Comparison of ENCODE assay signal across 25 cellular contexts in the genomic region with DNA sequence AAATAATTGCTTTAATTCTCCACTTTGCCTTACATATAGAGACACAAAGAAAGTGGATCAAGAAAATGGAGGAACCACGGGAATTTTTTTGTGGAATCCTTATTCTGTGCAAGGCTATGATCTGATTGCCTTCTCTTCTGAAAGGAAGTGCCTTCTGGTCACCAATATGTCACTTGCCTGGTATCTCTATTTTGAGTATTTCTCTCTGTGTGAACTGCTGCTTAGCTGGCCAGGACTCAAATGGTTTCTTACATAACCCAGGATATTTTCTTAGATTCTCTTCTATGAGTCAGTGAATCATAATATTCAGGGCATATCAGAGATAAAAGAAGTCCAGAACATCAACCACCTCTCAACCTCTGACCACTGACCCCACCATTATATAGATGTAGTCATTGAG.
DNase-seq lines count a peak whose midpoint lies in the region; ATAC-seq and TF ChIP-seq lines count a peak whose summit lies in the region.
"Had no signal": no experiment of that assay in that cellular context is flagged by ENCODE, and none has a peak within 500 bp of the region (broad histone marks: within the 10 kb centered on the region; RNA-seq: fewer than 3 reads in every experiment).

No MANE protein-coding gene starts in this region.

- H3K9me3 Mint-ChIP-seq in T-cell, result peaks cover 0 to 6% (median 3%) of the 10 kb centered on the region in 3 donors
- H3K9me3 Mint-ChIP-seq in activated CD4-positive, alpha-beta T cell treated with anti-CD3 and anti-CD28 coated beads for 36 hours (ENCODE audit: low read depth), result peaks cover 1% of the 10 kb centered on the region
- H3K9me3 Mint-ChIP-seq: activated CD4-positive, alpha-beta memory T cell treated with anti-CD3 and anti-CD28 coated beads, Interleukin-2, amount 10 ng/mL, durations not matched to agents 7 days and 5 days; activated naive CD8-positive, alpha-beta T cell treated with anti-CD3 and anti-CD28 coated beads, Interleukin-2, amount 50 U/mL, for 24 hours; dendritic cell treated with granulocyte-macrophage colony-stimulating factor and Interleukin-4, amounts not matched to agents 40 ng/mL and 50 ng/mL, for 4 days; type B pancreatic cell had no signal

- ATAC-seq in T-cell (replicated peaks in 1 of 4), result no peak
- no peak for ATAC-seq in activated CD4-positive, alpha-beta T cell treated with anti-CD3 and anti-CD28 coated beads for 36 hours
- ATAC-seq: activated naive CD8-positive, alpha-beta T cell treated with anti-CD3 and anti-CD28 coated beads, Interleukin-2, amount 50 U/mL, for 24 hours; CD8-positive, alpha-beta T cell had no signal

- peaks cover 0 to 3% of the 10 kb centered on the region in 2 donors for H3K27me3 Mint-ChIP-seq in T-cell
- H3K27me3 Mint-ChIP-seq in activated CD4-positive, alpha-beta T cell treated with anti-CD3 and anti-CD28 coated beads for 36 hours, result peaks cover 4% of the 10 kb centered on the region
- H3K27me3 Mint-ChIP-seq: activated CD4-positive, alpha-beta memory T cell treated with anti-CD3 and anti-CD28 coated beads, Interleukin-2, amount 10 ng/mL, durations not matched to agents 7 days and 5 days; activated naive CD8-positive, alpha-beta T cell treated with anti-CD3 and anti-CD28 coated beads, Interleukin-2, amount 50 U/mL, for 24 hours; dendritic cell treated with granulocyte-macrophage colony-stimulating factor and Interleukin-4, amounts not matched to agents 40 ng/mL and 50 ng/mL, for 4 days had no signal

- intact Hi-C loops in activated CD4-positive, alpha-beta T cell treated with anti-CD3 and anti-CD28 coated beads for 36 hours (cut with DNase I, micrococcal nuclease), result loop anchor here (5.0 to 10.0 kb wide), 2 partner anchors 797 to 1110 kb away; no protein-coding TSS in a partner anchor

- H3K4me1 Mint-ChIP-seq in T-cell, result no peaks in the 10 kb centered on the region
- no peaks in the 10 kb centered on the region for H3K4me1 Mint-ChIP-seq in activated CD4-positive, alpha-beta T cell treated with anti-CD3 and anti-CD28 coated beads for 36 hours
- H3K4me1 Mint-ChIP-seq: activated CD4-positive, alpha-beta memory T cell treated with anti-CD3 and anti-CD28 coated beads, Interleukin-2, amount 10 ng/mL, durations not matched to agents 7 days and 5 days; activated naive CD8-positive, alpha-beta T cell treated with anti-CD3 and anti-CD28 coated beads, Interleukin-2, amount 50 U/mL, for 24 hours; H9 had no signal

- no peak overlapping the region for H3K4me3 Mint-ChIP-seq in T-cell
- no peak overlapping the region for H3K4me3 Mint-ChIP-seq in activated CD4-positive, alpha-beta T cell treated with anti-CD3 and anti-CD28 coated beads for 36 hours
- H3K4me3 Mint-ChIP-seq: activated CD4-positive, alpha-beta memory T cell treated with anti-CD3 and anti-CD28 coated beads, Interleukin-2, amount 10 ng/mL, durations not matched to agents 7 days and 5 days; activated naive CD8-positive, alpha-beta T cell treated with anti-CD3 and anti-CD28 coated beads, Interleukin-2, amount 50 U/mL, for 24 hours; CD8-positive, alpha-beta T cell; dendritic cell treated with granulocyte-macrophage colony-stimulating factor and Interleukin-4, amounts not matched to agents 40 ng/mL and 50 ng/mL, for 4 days; H9; type B pancreatic cell had no signal

- H3K27ac ChIP-seq in angular gyrus (ENCODE audit: low read depth, low read length) (peak overlapping the region; percentile 59), temporal lobe (ENCODE audit: low read depth, low read length) (peak overlapping the region; percentile 61)
- H3K27ac ChIP-seq: 22Rv1, prostate gland had no signal

- no peaks in the 10 kb centered on the region for H3K36me3 Mint-ChIP-seq in T-cell
- H3K36me3 Mint-ChIP-seq in activated CD4-positive, alpha-beta T cell treated with anti-CD3 and anti-CD28 coated beads for 36 hours (ENCODE audit: low read depth), result no peaks in the 10 kb centered on the region
- H3K36me3 Mint-ChIP-seq: CD8-positive, alpha-beta T cell; type B pancreatic cell had no signal

- CTCF ChIA-PET in T-cell (lab: Charles Lee), result no interaction called here
- CTCF ChIA-PET in activated CD4-positive, alpha-beta T cell treated with anti-CD3 and anti-CD28 coated beads for 36 hours (lab: Charles Lee), result no interaction called here

- POLR2A ChIA-PET in T-cell (lab: Charles Lee), result no interaction called here
- POLR2A ChIA-PET in activated CD4-positive, alpha-beta T cell treated with anti-CD3 and anti-CD28 coated beads for 36 hours (lab: Charles Lee), result no interaction called here

- no peak for TF ChIP-seq CTCF in fibroblast of the aortic adventitia (IDR thresholded peaks at IDR 0.05; ENCODE audit: insufficient read depth, low read length)

- DNase-seq in NCI-H2171 treated with DMSO at 0.1 percent for 48 hours (lab: John Stamatoyannopoulos, UW) (peak; percentile 27), NCI-H2171 (lab: John Stamatoyannopoulos, UW) (no peak), fibroblast of the aortic adventitia (ENCODE audit: low read depth) (peak; percentile 30), T-cell (no peak), dermis blood vessel endothelial cell (no peak)
- DNase-seq in activated CD4-positive, alpha-beta T cell treated with anti-CD3 and anti-CD28 coated beads for 36 hours, result no peak
- DNase-seq: activated CD4-positive, alpha-beta memory T cell treated with anti-CD3 and anti-CD28 coated beads, Interleukin-2, amount 10 ng/mL, durations not matched to agents 7 days and 5 days; activated gamma-delta T cell; activated naive CD8-positive, alpha-beta T cell treated with anti-CD3 and anti-CD28 coated beads, Interleukin-2, amount 50 U/mL, for 24 hours; AML-193; CD8-positive, alpha-beta T cell; DMS 273 treated with DMSO at 0.1 percent for 48 hours; GDM1; H9; left cardiac atrium; NCI-H2029; NCI-H345; NCI-H774; SW 1271 had no signal

- no peak overlapping the region for H3K4me3 ChIP-seq in fibroblast of the aortic adventitia (ENCODE audit: low read depth, low read length)
- H3K4me3 ChIP-seq: prostate gland had no signal

- no peak overlapping the region for H3K27ac Mint-ChIP-seq in T-cell
- H3K27ac Mint-ChIP-seq in activated CD4-positive, alpha-beta T cell treated with anti-CD3 and anti-CD28 coated beads for 36 hours, result no peak overlapping the region
- H3K27ac Mint-ChIP-seq: activated CD4-positive, alpha-beta memory T cell treated with anti-CD3 and anti-CD28 coated beads, Interleukin-2, amount 10 ng/mL, durations not matched to agents 7 days and 5 days; activated naive CD8-positive, alpha-beta T cell treated with anti-CD3 and anti-CD28 coated beads, Interleukin-2, amount 50 U/mL, for 24 hours; CD8-positive, alpha-beta T cell; dendritic cell treated with granulocyte-macrophage colony-stimulating factor and Interleukin-4, amounts not matched to agents 40 ng/mL and 50 ng/mL, for 4 days; H9; type B pancreatic cell had no signal

Comparison
In these comparisons a context has a peak if more than half of its experiments do, and no peak if none do; other contexts are left out.
1. DNase-seq: peak in NCI-H2171 treated with DMSO at 0.1 percent for 48 hours (single experiment) and fibroblast of the aortic adventitia (single experiment); none in NCI-H2171 (single experiment), T-cell (0 of 34), activated CD4-positive, alpha-beta T cell treated with anti-CD3 and anti-CD28 coated beads for 36 hours (single experiment) and dermis blood vessel endothelial cell (single experiment).